ENCODE assay signal across 18 cellular contexts in genomic region chr17:17769869-17770361, GRCh38.
DNase-seq lines count a peak whose midpoint lies in the region; ATAC-seq and TF ChIP-seq lines count a peak whose summit lies in the region.
"Had no signal": no experiment of that assay in that cellular context is flagged by ENCODE, and none has a peak within 500 bp of the region (broad histone marks: within the 10 kb centered on the region; RNA-seq: fewer than 3 reads in every experiment).

No MANE protein-coding gene starts in this region.

- no peak overlapping the region for H2BK5ac ChIP-seq in H9 (ENCODE audit: insufficient read length, low read length)

- H3K27ac Mint-ChIP-seq in H9: peak overlapping the region in 2 of 3 experiments; percentile 44 to 71; a peak in 3 of 7 replicates
- H3K27ac Mint-ChIP-seq in progenitor cell of endocrine pancreas: peak overlapping the region; percentile 88
- no peak overlapping the region for H3K27ac Mint-ChIP-seq in activated CD8-positive, alpha-beta memory T cell treated with anti-CD3 and anti-CD28 coated beads, Interleukin-2, amount 10 ng/mL, durations not matched to agents 7 days and 5 days

- no peak overlapping the region for H4K91ac ChIP-seq in H9 (ENCODE audit: insufficient read length, low read depth, low read length)

- no peak for DNase-seq in A673 (ENCODE audit: low spot score)
- DNase-seq in H9: no peak
- no peak for DNase-seq in esophagus muscularis mucosa (ENCODE audit: extremely low spot score)
- no peak for DNase-seq in progenitor cell of endocrine pancreas (ENCODE audit: low spot score, unreplicated experiment)
- no peak for DNase-seq in coronary artery (ENCODE audit: low spot score)
- DNase-seq in activated CD8-positive, alpha-beta memory T cell treated with anti-CD3 and anti-CD28 coated beads, Interleukin-2, amount 10 ng/mL, durations not matched to agents 7 days and 5 days: no peak
- no peak for DNase-seq in activated CD4-positive, alpha-beta T cell treated with anti-CD3 and anti-CD28 coated beads, Interleukin-2, amount 50 U/mL, for 4 hours
- DNase-seq: activated CD8-positive, alpha-beta memory T cell treated with anti-CD3 and anti-CD28 coated beads, Interleukin-2, amount 50 U/mL, for 4 hours; activated gamma-delta T cell treated with Interleukin-2 at 50 U/mL for 16 hours; aorta; KG1; OCI-M1; stimulated activated CD4-positive, alpha-beta T cell treated with anti-CD3 and anti-CD28 coated beads, Interleukin-2, amount 100 ng/mL, for 24 hours; T1000 had no signal

- H3K4me3 ChIP-seq in A673 (ENCODE audit: low read depth, low read length, poor library complexity, severe bottlenecking): no peak overlapping the region
- no peak overlapping the region for H3K4me3 ChIP-seq in esophagus muscularis mucosa
- H3K4me3 ChIP-seq in coronary artery: no peak overlapping the region
- H3K4me3 ChIP-seq: SJSA1 had no signal

- intact Hi-C loops in A673 (cut with micrococcal nuclease; ENCODE audit: unreplicated experiment): no loop called here
- intact Hi-C loops in esophagus muscularis mucosa (cut with DNase I): no loop called here

- H3K4me3 Mint-ChIP-seq in H9 (no peak overlapping the region; a peak in 1 of 5 replicates), progenitor cell of endocrine pancreas (ENCODE audit: low read depth) (no peak overlapping the region)
- H3K4me3 Mint-ChIP-seq in activated CD8-positive, alpha-beta memory T cell treated with anti-CD3 and anti-CD28 coated beads, Interleukin-2, amount 10 ng/mL, durations not matched to agents 7 days and 5 days: no peak overlapping the region

- no peak overlapping the region for H3K4ac ChIP-seq in H9 (ENCODE audit: low read depth, low read length)

- H3K79me1 ChIP-seq in H9 (ENCODE audit: insufficient read depth, low read depth, low read length, poor library complexity, severe bottlenecking): no peaks in the 10 kb centered on the region

- CTCF ChIA-PET in A673 (lab: Charles Lee): no interaction called here
- CTCF ChIA-PET in activated CD8-positive, alpha-beta memory T cell treated with anti-CD3 and anti-CD28 coated beads, Interleukin-2, amount 10 ng/mL, durations not matched to agents 7 days and 5 days (lab: Charles Lee): no interaction called here

- H3K18ac ChIP-seq in H9 (ENCODE audit: insufficient read length, low read depth, low read length): no peak overlapping the region

- H3K4me2 ChIP-seq in H9 (ENCODE audit: insufficient read depth, insufficient read length, low read length): no peak overlapping the region

- H2BK20ac ChIP-seq in H9 (ENCODE audit: low read depth, low read length, poor library complexity, severe bottlenecking): no peak overlapping the region

- no peaks in the 10 kb centered on the region for H3K27me3 ChIP-seq in A673 (replicated peaks; ENCODE audit: insufficient read depth, low read depth, low read length, poor library complexity)
- no peaks in the 10 kb centered on the region; the same call in 1 of the 2 replicates for H3K27me3 ChIP-seq in H9 (ENCODE audit: insufficient read depth, low read length)
- no peaks in the 10 kb centered on the region for H3K27me3 ChIP-seq in esophagus muscularis mucosa
- H3K27me3 ChIP-seq: SJSA1 had no signal

- H3K27me3 Mint-ChIP-seq in H9 (ENCODE audit: low read depth) (peaks cover 15% of the 10 kb centered on the region), progenitor cell of endocrine pancreas (no peaks in the 10 kb centered on the region)
- no peaks in the 10 kb centered on the region for H3K27me3 Mint-ChIP-seq in activated CD8-positive, alpha-beta memory T cell treated with anti-CD3 and anti-CD28 coated beads, Interleukin-2, amount 10 ng/mL, durations not matched to agents 7 days and 5 days

- H3K4me1 ChIP-seq in A673 (ENCODE audit: insufficient read depth, low read length, poor library complexity, severe bottlenecking) (peaks cover 39% of the 10 kb centered on the region), H9 (ENCODE audit: insufficient read depth, low read length) (no peaks in the 10 kb centered on the region), esophagus muscularis mucosa (peaks cover 62 to 95% (median 89%) of the 10 kb centered on the region in 4 donors)

- peaks cover 8 to 31% of the 10 kb centered on the region in 2 experiments; a peak in 3 of 4 replicates for H3K4me1 Mint-ChIP-seq in H9
- H3K4me1 Mint-ChIP-seq in progenitor cell of endocrine pancreas (ENCODE audit: low read depth): peaks cover 21% of the 10 kb centered on the region
- H3K4me1 Mint-ChIP-seq in activated CD8-positive, alpha-beta memory T cell treated with anti-CD3 and anti-CD28 coated beads, Interleukin-2, amount 10 ng/mL, durations not matched to agents 7 days and 5 days: peaks cover 8% of the 10 kb centered on the region

- H2BK15ac ChIP-seq in H9 (ENCODE audit: low read depth, low read length): no peak overlapping the region

- ATAC-seq in HG03039 (IDR thresholded peaks at IDR 0.05; ENCODE audit: unreplicated experiment): no peak
- ATAC-seq in activated CD8-positive, alpha-beta memory T cell treated with anti-CD3 and anti-CD28 coated beads, Interleukin-2, amount 10 ng/mL, durations not matched to agents 7 days and 5 days: no peak
- ATAC-seq: left lobe of liver, sciatic nerve had no signal

- no peak overlapping the region for H2AK5ac ChIP-seq in H9 (ENCODE audit: insufficient read length, low read length)

- no peak for TF ChIP-seq POLR2A in esophagus muscularis mucosa (IDR thresholded peaks at IDR 0.05; ENCODE audit: low read depth)

- no peak overlapping the region for H3K14ac ChIP-seq in H9 (ENCODE audit: insufficient read depth, low read length)

- no peak overlapping the region for H2BK120ac ChIP-seq in H9 (ENCODE audit: low read depth, low read length, poor library complexity, severe bottlenecking)

- H3K9ac ChIP-seq in H9 (ENCODE audit: extremely low read depth, insufficient read length, low read length): no peak overlapping the region

- no peak for TF ChIP-seq EP300 in esophagus muscularis mucosa (IDR thresholded peaks at IDR 0.05)

- no peak overlapping the region for H3K23ac ChIP-seq in H9 (ENCODE audit: insufficient read length, low read depth, low read length)

- H3K9me3 Mint-ChIP-seq in H9 (no peaks in the 10 kb centered on the region), progenitor cell of endocrine pancreas (ENCODE audit: low read depth) (no peaks in the 10 kb centered on the region)
- H3K9me3 Mint-ChIP-seq in activated CD8-positive, alpha-beta memory T cell treated with anti-CD3 and anti-CD28 coated beads, Interleukin-2, amount 10 ng/mL, durations not matched to agents 7 days and 5 days (ENCODE audit: low read depth): no peaks in the 10 kb centered on the region

- H3K23me2 ChIP-seq in H9 (ENCODE audit: insufficient read length, low read depth, low read length, poor library complexity, severe bottlenecking): no peaks in the 10 kb centered on the region

- no peak overlapping the region for H4K5ac ChIP-seq in H9 (ENCODE audit: insufficient read length, low read depth, low read length)

- H3K36me3 ChIP-seq in A673 (ENCODE audit: insufficient read depth, low read length, poor library complexity, severe bottlenecking) (no peaks in the 10 kb centered on the region), esophagus muscularis mucosa (no peaks in the 10 kb centered on the region)

- no peak overlapping the region for H3K56ac ChIP-seq in H9 (ENCODE audit: insufficient read length, low read depth, low read length)

- POLR2A ChIA-PET in A673 (lab: Charles Lee; ENCODE audit: low non-redundant PET): no interaction called here

- H4K20me1 ChIP-seq in H9 (ENCODE audit: control insufficient read depth, insufficient read depth, insufficient read length): no peaks in the 10 kb centered on the region

- no peak overlapping the region for H3T11ph ChIP-seq in H9 (ENCODE audit: low read length)

- H3K27ac ChIP-seq in A673 (ENCODE audit: low read depth, low read length, poor library complexity, severe bottlenecking) (peak overlapping the region; percentile 12), H9 (ENCODE audit: insufficient read length, low read depth, low read length) (no peak overlapping the region), esophagus muscularis mucosa (replicated peaks in 1 of 4) (peak overlapping the region; percentile 78 to 87 (median 84)), coronary artery (no peak overlapping the region)
- H3K27ac ChIP-seq: SJSA1 had no signal

- no peaks in the 10 kb centered on the region for H3K79me2 ChIP-seq in H9 (ENCODE audit: insufficient read depth, low read length)

- no peak overlapping the region for H2AFZ ChIP-seq in H9 (ENCODE audit: low read length)

- no peak overlapping the region for H2BK12ac ChIP-seq in H9 (ENCODE audit: insufficient read length, low read depth, low read length)

- TF ChIP-seq CTCF in A673 (conservative IDR thresholded peaks at IDR 0.05; ENCODE audit: low read depth, low read length): no peak
- peak; percentile 21; the same call in 1 of the 3 replicates for TF ChIP-seq CTCF in H9 (conservative IDR thresholded peaks at IDR 0.05)
- TF ChIP-seq CTCF in esophagus muscularis mucosa (IDR thresholded peaks at IDR 0.05): no peak
- no peak for TF ChIP-seq CTCF in progenitor cell of endocrine pancreas (IDR thresholded peaks at IDR 0.05; ENCODE audit: unreplicated experiment)
- no peak for TF ChIP-seq CTCF in coronary artery (IDR thresholded peaks at IDR 0.05)

- H4K8ac ChIP-seq in H9 (replicated peaks; ENCODE audit: insufficient read length, low read depth, low read length): no peak overlapping the region

- H3K9me3 ChIP-seq in A673 (ENCODE audit: low read depth, low read length, poor library complexity, severe bottlenecking): no peaks in the 10 kb centered on the region
- no peaks in the 10 kb centered on the region for H3K9me3 ChIP-seq in H9 (ENCODE audit: control insufficient read depth, low read depth, low read length)
- no peaks in the 10 kb centered on the region for H3K9me3 ChIP-seq in esophagus muscularis mucosa
- H3K9me3 ChIP-seq: SJSA1 had no signal

- BruUV-seq in A673 (replicated peaks; lab: Mats Ljungman, UMichigan): no TSS peak

- no CpG with 5 or more reads among the region's 16 CpGs for WGBS in H9 (ENCODE audit: extremely low coverage, insufficient read length, low lambda C conversion rate)
- 74% methylated on average over 16 of the region's 16 CpGs for WGBS in esophagus muscularis mucosa

- no peaks in the 10 kb centered on the region; a peak in 1 of 7 replicates for H3K36me3 Mint-ChIP-seq in H9 (ENCODE audit: insufficient read depth in 1 of 3, low read depth in 3 of 3)
- no peaks in the 10 kb centered on the region for H3K36me3 Mint-ChIP-seq in progenitor cell of endocrine pancreas (ENCODE audit: insufficient read depth)
- H3K36me3 Mint-ChIP-seq in activated CD8-positive, alpha-beta memory T cell treated with anti-CD3 and anti-CD28 coated beads, Interleukin-2, amount 10 ng/mL, durations not matched to agents 7 days and 5 days: no peaks in the 10 kb centered on the region

Comparison
In these comparisons a context has a peak if more than half of its experiments do, and no peak if none do; other contexts are left out.
1. H3K27ac ChIP-seq: peak in A673 (single experiment) and esophagus muscularis mucosa (4 of 4); none in H9 (single experiment) and coronary artery (0 of 2).